Comparison of ENCODE assay signal across 8 cellular contexts in the genomic region with DNA sequence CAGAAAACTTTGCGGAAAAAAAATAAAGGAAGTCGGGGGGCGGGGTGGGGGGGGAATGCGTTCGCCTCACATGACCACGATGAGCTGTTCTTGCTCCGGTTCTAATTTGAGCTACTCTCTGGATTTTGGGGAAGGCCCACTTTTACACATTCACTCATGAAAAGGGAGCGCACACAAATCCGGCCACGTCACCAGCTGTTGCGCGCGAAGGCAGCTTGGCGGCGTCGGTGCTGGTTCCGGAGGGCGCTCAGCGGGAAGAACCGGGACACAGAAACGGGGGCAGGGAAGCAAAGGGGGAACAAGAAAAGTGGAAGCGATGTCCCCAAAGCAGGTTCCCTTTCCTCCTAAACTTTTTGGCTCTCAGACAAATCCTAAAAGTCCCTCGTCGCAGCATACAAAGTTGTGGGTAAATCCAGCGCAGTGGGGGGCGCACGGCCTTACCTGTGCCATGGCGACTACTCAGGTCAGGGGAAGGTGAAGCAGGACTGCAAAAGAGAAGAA. TPM values are rescaled to one million over a fixed set of nuclear protein-coding genes. Genes with fewer than 3 reads are reported as not detected.
DNase-seq lines count a peak whose midpoint lies in the region; ATAC-seq, FAIRE-seq and TF ChIP-seq lines count a peak whose summit lies in the region.

No MANE protein-coding gene starts in this region.

- H3K4me1 ChIP-seq in suprapubic skin = peaks cover 54% of the 10 kb centered on the region

- TF ChIP-seq POLR2A in GM18505 (IDR thresholded peaks at IDR 0.05; ENCODE audit: borderline replicate concordance, extremely low read depth, insufficient read depth, insufficient read length) = no peak
- peak in 1 of 2 donors; percentile 72 for TF ChIP-seq POLR2A in suprapubic skin (IDR thresholded peaks at IDR 0.05)

- no peak for FAIRE-seq in RCC 7860 (lab: Jason Lieb, UNC)

- no peaks in the 10 kb centered on the region for H3K9me3 ChIP-seq in suprapubic skin

- ATAC-seq in GM18505 (IDR thresholded peaks at IDR 0.05; ENCODE audit: unreplicated experiment) (peak; percentile 16), HG02970 (IDR thresholded peaks at IDR 0.05; ENCODE audit: low FRiP score, unreplicated experiment) (peak; percentile 18)

- peak overlapping the region; percentile 99 to 100 (median 99) for H3K4me3 Mint-ChIP-seq in nephron

- no peak for TF ChIP-seq EP300 in suprapubic skin (IDR thresholded peaks at IDR 0.05)

- peak overlapping the region; percentile 99 for H3K27ac ChIP-seq in suprapubic skin

- H3K27me3 ChIP-seq in suprapubic skin = no peaks in the 10 kb centered on the region

- peak; percentile 62 for DNase-seq in RCC 7860 (ENCODE audit: low spot score)
- DNase-seq in activated T-helper 9 cell treated with anti-CD3 and anti-CD28 coated beads, Interleukin-2, amount 50 U/mL, for 16 hours (ENCODE audit: low read depth) = peak; percentile 52
- DNase-seq in fibroblast of villous mesenchyme (ENCODE audit: low read depth) = peak; percentile 89
- peak; percentile 91 to 92 for DNase-seq in suprapubic skin (ENCODE audit: low spot score in 2 of 2)
- DNase-seq in NCI-H2029 treated with DMSO at 0.1 percent for 48 hours (lab: John Stamatoyannopoulos, UW) = no peak

- H3K27ac Mint-ChIP-seq in nephron = peak overlapping the region; percentile 97 to 99 (median 98)

- H3K4me1 Mint-ChIP-seq in nephron = peaks cover 27% of the 10 kb centered on the region

- no peaks in the 10 kb centered on the region for H3K9me3 Mint-ChIP-seq in nephron

- H3K4me3 ChIP-seq in fibroblast of villous mesenchyme (ENCODE audit: low read depth, low read length) (peak overlapping the region; percentile 99), suprapubic skin (peak overlapping the region; percentile 99)

- peak; percentile 28 for TF ChIP-seq CTCF in fibroblast of villous mesenchyme (IDR thresholded peaks at IDR 0.05; ENCODE audit: insufficient read depth, low read depth, low read length)
- no peak for TF ChIP-seq CTCF in nephron (IDR thresholded peaks at IDR 0.05; ENCODE audit: unreplicated experiment in 3 of 3)
- no peak for TF ChIP-seq CTCF in suprapubic skin (IDR thresholded peaks at IDR 0.05)

- under 1% methylated on average over 28 of the region's 28 CpGs for WGBS in suprapubic skin

- no peaks in the 10 kb centered on the region for H3K36me3 ChIP-seq in suprapubic skin

- H3K27me3 Mint-ChIP-seq in nephron (ENCODE audit: low read depth) = peaks cover 4% of the 10 kb centered on the region

- peaks cover 13% of the 10 kb centered on the region for H3K36me3 Mint-ChIP-seq in nephron (ENCODE audit: low read depth)

RNA-seq across cellular contexts. Expression of a gene that starts 0.6 kb away (rescaled TPM):
- total RNA-seq in fibroblast of villous mesenchyme = 811 and 939 TPM in 2 replicates
- 100 to 1,000 TPM; 101 to 107 (median 102) TPM for total RNA-seq in suprapubic skin
